Comparison of ENCODE assay signal across 8 cellular contexts in the genomic region with DNA sequence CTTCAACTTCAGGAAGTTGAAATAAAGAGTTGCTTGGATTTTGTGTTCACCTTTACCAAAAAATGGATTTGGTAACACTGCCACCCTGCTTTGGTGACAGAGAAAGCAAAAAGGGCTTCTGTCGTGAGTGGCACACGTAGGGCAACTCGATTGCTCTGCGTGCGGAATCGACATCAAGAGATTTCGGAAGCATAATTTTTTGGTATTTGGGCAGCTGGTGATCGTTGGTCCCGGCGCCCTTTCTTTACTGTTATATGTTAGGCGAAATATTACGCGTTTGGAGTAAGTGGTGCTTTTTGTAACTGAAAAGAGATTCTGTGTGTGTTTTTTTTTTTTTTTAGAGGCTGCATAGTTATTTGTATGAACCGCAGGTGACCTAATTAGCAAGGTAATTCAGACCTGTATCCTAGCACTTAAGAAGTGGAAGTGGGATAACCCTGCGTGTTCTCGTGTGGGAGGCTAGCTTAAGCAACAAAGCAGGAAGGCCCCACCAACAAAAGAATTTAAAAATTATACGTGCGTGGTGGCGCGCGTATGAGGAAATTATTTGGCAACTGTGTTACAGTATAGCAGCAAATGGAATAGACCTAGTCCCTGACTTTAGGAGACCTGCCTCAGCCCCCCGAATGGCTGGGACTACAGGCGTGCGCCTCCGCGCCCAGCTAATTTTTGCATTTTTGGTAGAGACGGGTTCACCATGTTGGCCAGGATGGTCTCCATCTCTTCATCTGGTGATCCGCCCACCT. TPM values are rescaled to one million over a fixed set of nuclear protein-coding genes. Genes with fewer than 3 reads are reported as not detected.
DNase-seq lines count a peak whose midpoint lies in the region; ATAC-seq lines count a peak whose summit lies in the region.

A gene (plus strand): TSS at position 108 of the 746 bp plus-strand sequence.

- ATAC-seq in GM19324 (IDR thresholded peaks at IDR 0.05; ENCODE audit: low FRiP score, unreplicated experiment), result peak; percentile 69
- peak; percentile 63 for ATAC-seq in HG03460 (IDR thresholded peaks at IDR 0.05; ENCODE audit: unreplicated experiment)
- peak; percentile 81 for ATAC-seq in left lobe of liver

- DNase-seq in C1 segment of cervical spinal cord (lab: John Stamatoyannopoulos, UW) (peak; percentile 8 to 98 (median 78)), NCI-H524 treated with DMSO at 0.1 percent for 48 hours (lab: John Stamatoyannopoulos, UW) (peak; percentile 86), dedifferentiated amniotic fluid mesenchymal stem cell (ENCODE audit: extremely low spot score) (peak; percentile 97), left lobe of liver (ENCODE audit: low spot score) (peak; percentile 89)
- DNase-seq in activated CD4-positive, alpha-beta T cell treated with anti-CD3 and anti-CD28 coated beads for 48 hours, result peak; percentile 91
- DNase-seq in stimulated activated CD4-positive, alpha-beta T cell treated with anti-CD3 and anti-CD28 coated beads, Interleukin-2, amount 100 ng/mL, for 24 hours, result peak; percentile 77 to 91

RNA-seq across cellular contexts. Expression of the gene that starts here (rescaled TPM):
- not detected for total RNA-seq in left lobe of liver

Comparison
In these comparisons a context has a peak if more than half of its experiments do, and no peak if none do; other contexts are left out.
1. Peak in every context shown above with its lines: DNase-seq and ATAC-seq.
2. Peak in DNase-seq and ATAC-seq in left lobe of liver; RNA of the gene not detected or under 1 TPM.